Comparison of ENCODE assay signal across 1 cellular context in genomic region chr12:121175383-121176119, GRCh38.
TF ChIP-seq lines count a peak whose summit lies in the region.

No MANE protein-coding gene starts in this region.

TF ChIP-seq in K562, 482 proteins besides CTCF, POLR2A, EP300 and RAD21:
- TF ChIP-seq FOSL1 (tag; conservative IDR thresholded peaks at IDR 0.05) (peak; percentile 92), SMARCE1 (IDR thresholded peaks at IDR 0.05) (peak; percentile 60; the same call in 1 of the 2 replicates), JUN (IDR thresholded peaks at IDR 0.05; ENCODE audit: borderline replicate concordance, low read depth, low read length) (peak; percentile 72), JUN (CRISPR knock-in tag; IDR thresholded peaks at IDR 0.05; ENCODE audit: borderline replicate concordance) (no peak), MYC (IDR thresholded peaks at IDR 0.05; ENCODE audit: low read depth, low read length) (peak; percentile 52; the same call in 1 of the 2 replicates), MYC (CRISPR knock-in tag; IDR thresholded peaks at IDR 0.05; ENCODE audit: borderline replicate concordance, low read depth) (no peak), JUND (IDR thresholded peaks at IDR 0.05; ENCODE audit: borderline replicate concordance, low read depth, low read length) (peak; percentile 92), JUND (tag; IDR thresholded peaks at IDR 0.05; ENCODE audit: borderline replicate concordance, low read depth, low read length) (peak; percentile 84; the same call in 2 of the 3 replicates), CHD1 (IDR thresholded peaks at IDR 0.05; ENCODE audit: low read length) (no peak), NELFE (IDR thresholded peaks at IDR 0.05; ENCODE audit: insufficient read depth, insufficient read length) (no peak), CTBP1 (IDR thresholded peaks at IDR 0.05; ENCODE audit: borderline replicate concordance) (peak; percentile 33; the same call in 1 of the 2 replicates), RFX7 (CRISPR knock-in tag; IDR thresholded peaks at IDR 0.05) (no peak), FOS (IDR thresholded peaks at IDR 0.05; ENCODE audit: extremely low read depth, insufficient read length) (peak; percentile 11), L3MBTL2 (IDR thresholded peaks at IDR 0.05) (peak; percentile 55), PRDM10 (IDR thresholded peaks at IDR 0.05; ENCODE audit: partially characterized antibody) (no peak), RCOR1 (IDR thresholded peaks at IDR 0.05; ENCODE audit: borderline replicate concordance in 1 of 2, low read depth in 2 of 2, low read length in 2 of 2) (0 out of 4 replicates have a peak, but pooled peaks of 1 of the 2 experiments have one; percentile 22)
- TF ChIP-seq, protein P1, sequence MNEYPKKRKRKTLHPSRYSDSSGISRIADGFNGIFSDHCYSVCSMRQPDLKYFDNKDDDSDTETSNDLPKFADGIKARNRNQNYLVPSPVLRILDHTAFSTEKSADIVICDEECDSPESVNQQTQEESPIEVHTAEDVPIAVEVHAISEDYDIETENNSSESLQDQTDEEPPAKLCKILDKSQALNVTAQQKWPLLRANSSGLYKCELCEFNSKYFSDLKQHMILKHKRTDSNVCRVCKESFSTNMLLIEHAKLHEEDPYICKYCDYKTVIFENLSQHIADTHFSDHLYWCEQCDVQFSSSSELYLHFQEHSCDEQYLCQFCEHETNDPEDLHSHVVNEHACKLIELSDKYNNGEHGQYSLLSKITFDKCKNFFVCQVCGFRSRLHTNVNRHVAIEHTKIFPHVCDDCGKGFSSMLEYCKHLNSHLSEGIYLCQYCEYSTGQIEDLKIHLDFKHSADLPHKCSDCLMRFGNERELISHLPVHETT (CRISPR knock-in tag; conservative IDR thresholded peaks at IDR 0.05 in 1 of 2, IDR thresholded peaks at IDR 0.05 in 1 of 2): peak in 1 of 2 experiments; percentile 32; a peak in 1 of 4 replicates
- TF ChIP-seq, protein P2, sequence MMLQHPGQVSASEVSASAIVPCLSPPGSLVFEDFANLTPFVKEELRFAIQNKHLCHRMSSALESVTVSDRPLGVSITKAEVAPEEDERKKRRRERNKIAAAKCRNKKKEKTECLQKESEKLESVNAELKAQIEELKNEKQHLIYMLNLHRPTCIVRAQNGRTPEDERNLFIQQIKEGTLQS (IDR thresholded peaks at IDR 0.05): peak; percentile 78
- TF ChIP-seq, protein P2 (CRISPR knock-in tag; conservative IDR thresholded peaks at IDR 0.05): no peak
TF ChIP-seq in K562: peak in this region for 11.
